1 cellular context compared by ENCODE assay signal in the genomic region with DNA sequence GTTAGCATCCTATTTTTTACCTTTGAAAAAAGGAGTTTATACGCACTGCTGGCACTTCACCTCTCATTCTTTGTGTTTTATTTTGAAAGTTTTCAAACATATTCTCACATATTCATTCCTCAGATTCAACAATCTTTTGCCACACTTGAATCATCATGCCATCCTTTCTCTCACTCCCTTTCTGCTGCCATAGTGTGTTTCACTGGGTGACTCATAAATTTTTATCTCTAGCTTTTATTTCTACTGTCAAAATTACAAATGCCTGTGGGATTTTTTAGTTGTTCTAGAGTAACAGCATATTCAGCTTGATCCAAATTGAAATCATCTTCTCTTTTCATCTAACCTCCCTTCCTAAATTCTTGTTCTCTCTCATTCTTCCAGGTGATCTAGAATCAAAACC.
TF ChIP-seq lines count a peak whose summit lies in the region.

No MANE protein-coding gene starts in this region.

TF ChIP-seq in SK-N-SH, 30 proteins besides CTCF, POLR2A, EP300 and RAD21 (continued from another document):
- TF ChIP-seq, protein P1, sequence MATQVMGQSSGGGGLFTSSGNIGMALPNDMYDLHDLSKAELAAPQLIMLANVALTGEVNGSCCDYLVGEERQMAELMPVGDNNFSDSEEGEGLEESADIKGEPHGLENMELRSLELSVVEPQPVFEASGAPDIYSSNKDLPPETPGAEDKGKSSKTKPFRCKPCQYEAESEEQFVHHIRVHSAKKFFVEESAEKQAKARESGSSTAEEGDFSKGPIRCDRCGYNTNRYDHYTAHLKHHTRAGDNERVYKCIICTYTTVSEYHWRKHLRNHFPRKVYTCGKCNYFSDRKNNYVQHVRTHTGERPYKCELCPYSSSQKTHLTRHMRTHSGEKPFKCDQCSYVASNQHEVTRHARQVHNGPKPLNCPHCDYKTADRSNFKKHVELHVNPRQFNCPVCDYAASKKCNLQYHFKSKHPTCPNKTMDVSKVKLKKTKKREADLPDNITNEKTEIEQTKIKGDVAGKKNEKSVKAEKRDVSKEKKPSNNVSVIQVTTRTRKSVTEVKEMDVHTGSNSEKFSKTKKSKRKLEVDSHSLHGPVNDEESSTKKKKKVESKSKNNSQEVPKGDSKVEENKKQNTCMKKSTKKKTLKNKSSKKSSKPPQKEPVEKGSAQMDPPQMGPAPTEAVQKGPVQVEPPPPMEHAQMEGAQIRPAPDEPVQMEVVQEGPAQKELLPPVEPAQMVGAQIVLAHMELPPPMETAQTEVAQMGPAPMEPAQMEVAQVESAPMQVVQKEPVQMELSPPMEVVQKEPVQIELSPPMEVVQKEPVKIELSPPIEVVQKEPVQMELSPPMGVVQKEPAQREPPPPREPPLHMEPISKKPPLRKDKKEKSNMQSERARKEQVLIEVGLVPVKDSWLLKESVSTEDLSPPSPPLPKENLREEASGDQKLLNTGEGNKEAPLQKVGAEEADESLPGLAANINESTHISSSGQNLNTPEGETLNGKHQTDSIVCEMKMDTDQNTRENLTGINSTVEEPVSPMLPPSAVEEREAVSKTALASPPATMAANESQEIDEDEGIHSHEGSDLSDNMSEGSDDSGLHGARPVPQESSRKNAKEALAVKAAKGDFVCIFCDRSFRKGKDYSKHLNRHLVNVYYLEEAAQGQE (IDR thresholded peaks at IDR 0.05; ENCODE audit: low read depth, low read length), result no peak
- TF ChIP-seq FOXM1 (IDR thresholded peaks at IDR 0.05; ENCODE audit: low read depth), result no peak
- TF ChIP-seq FOSL2 (IDR thresholded peaks at IDR 0.05; ENCODE audit: borderline replicate concordance, low read depth), result peak; percentile 75
- no peak for TF ChIP-seq ZBTB33 (IDR thresholded peaks at IDR 0.05; ENCODE audit: borderline replicate concordance, low read depth)
- TF ChIP-seq USF1 (IDR thresholded peaks at IDR 0.05; ENCODE audit: borderline replicate concordance, low read depth), result no peak
- TF ChIP-seq EZH2phosphoT487 (IDR thresholded peaks at IDR 0.05; ENCODE audit: borderline replicate concordance, low read depth), result no peak
- TF ChIP-seq, protein P2, sequence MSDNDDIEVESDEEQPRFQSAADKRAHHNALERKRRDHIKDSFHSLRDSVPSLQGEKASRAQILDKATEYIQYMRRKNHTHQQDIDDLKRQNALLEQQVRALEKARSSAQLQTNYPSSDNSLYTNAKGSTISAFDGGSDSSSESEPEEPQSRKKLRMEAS (IDR thresholded peaks at IDR 0.05; ENCODE audit: low read depth), result no peak
- TF ChIP-seq POLR2AphosphoS5 (IDR thresholded peaks at IDR 0.05; ENCODE audit: low read depth, low read length), result no peak
- TF ChIP-seq TCF12 (IDR thresholded peaks at IDR 0.05), result peak; percentile 36; the same call in 1 of the 2 replicates
- no peak for TF ChIP-seq MXI1 (IDR thresholded peaks at IDR 0.05; ENCODE audit: low read depth, low read length)
- TF ChIP-seq TEAD4 (IDR thresholded peaks at IDR 0.05; ENCODE audit: borderline replicate concordance, insufficient read depth), result no peak
- TF ChIP-seq, protein P3, sequence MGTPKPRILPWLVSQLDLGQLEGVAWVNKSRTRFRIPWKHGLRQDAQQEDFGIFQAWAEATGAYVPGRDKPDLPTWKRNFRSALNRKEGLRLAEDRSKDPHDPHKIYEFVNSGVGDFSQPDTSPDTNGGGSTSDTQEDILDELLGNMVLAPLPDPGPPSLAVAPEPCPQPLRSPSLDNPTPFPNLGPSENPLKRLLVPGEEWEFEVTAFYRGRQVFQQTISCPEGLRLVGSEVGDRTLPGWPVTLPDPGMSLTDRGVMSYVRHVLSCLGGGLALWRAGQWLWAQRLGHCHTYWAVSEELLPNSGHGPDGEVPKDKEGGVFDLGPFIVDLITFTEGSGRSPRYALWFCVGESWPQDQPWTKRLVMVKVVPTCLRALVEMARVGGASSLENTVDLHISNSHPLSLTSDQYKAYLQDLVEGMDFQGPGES (IDR thresholded peaks at IDR 0.05; ENCODE audit: low read depth, low read length), result no peak
- TF ChIP-seq JUND (IDR thresholded peaks at IDR 0.05), result peak; percentile 62
- TF ChIP-seq PBX3 (IDR thresholded peaks at IDR 0.05), result peak; percentile 50
- no peak for TF ChIP-seq TAF1 (IDR thresholded peaks at IDR 0.05; ENCODE audit: borderline replicate concordance, low read depth, low read length)
- no peak for TF ChIP-seq MEF2A (IDR thresholded peaks at IDR 0.05; ENCODE audit: borderline replicate concordance, low read depth)
- no peak for TF ChIP-seq RXRA (IDR thresholded peaks at IDR 0.05; ENCODE audit: borderline replicate concordance, low read depth)
- no peak for TF ChIP-seq GATA2 (CRISPR knock-in tag; IDR thresholded peaks at IDR 0.05)
TF ChIP-seq in SK-N-SH: peak in this region for 4.
